ENCODE assay signal across 19 cellular contexts in genomic region chr5:98209418-98209817, GRCh38.
"Had no signal": no experiment of that assay in that cellular context is flagged by ENCODE, and none has a peak within 500 bp of the region (broad histone marks: within the 10 kb centered on the region; RNA-seq: fewer than 3 reads in every experiment).

No MANE protein-coding gene starts in this region.

- H3K9ac ChIP-seq: neural progenitor cell, parathyroid adenoma had no signal

- H3K79me2 ChIP-seq: parathyroid adenoma had no signal

- H3K27me3 ChIP-seq: neural progenitor cell, neutrophil, ovary, pancreas, right atrium auricular region, right lobe of liver, sigmoid colon, spleen had no signal

- H3K9me3 ChIP-seq: neutrophil, ovary, pancreas, prostate gland, psoas muscle, right atrium auricular region, right lobe of liver, sigmoid colon, spleen had no signal

- ATAC-seq: naive thymus-derived CD4-positive, alpha-beta T cell; naive thymus-derived CD8-positive, alpha-beta T cell; natural killer cell; natural killer cell treated with Interleukin-12 subunit alpha and Interleukin-12 subunit beta and Interleukin-15 and Interleukin-18, amount 100 ng/mL, for 72 hours; pancreas; psoas muscle; right cardiac atrium; right lobe of liver; sciatic nerve had no signal

- H3K4me2 ChIP-seq: neural progenitor cell, smooth muscle cell had no signal

- H3K36me3 ChIP-seq: neural progenitor cell, neutrophil, ovary, pancreas, prostate gland, right atrium auricular region, right lobe of liver, sigmoid colon, spleen had no signal

- H3K4me3 ChIP-seq: neural progenitor cell, ovary, pancreas, prostate gland, psoas muscle, right atrium auricular region, right lobe of liver, sigmoid colon, skin epidermis, smooth muscle cell, spleen had no signal

- H2AFZ ChIP-seq: neural progenitor cell, parathyroid adenoma had no signal

- H3K27ac ChIP-seq: neural progenitor cell, neutrophil, ovary, pancreas, parathyroid adenoma, prostate gland, psoas muscle, right atrium auricular region, right lobe of liver, sigmoid colon, skin epidermis, spleen had no signal
